ENCODE assay signal across 10 cellular contexts in genomic region chr15:85554852-85555521, GRCh38.
A peak's percentile ranks its signal among the peaks of the same experiment; 100 is the strongest.
DNase-seq lines count a peak whose midpoint lies in the region; ATAC-seq and TF ChIP-seq lines count a peak whose summit lies in the region.
"Had no signal": no experiment of that assay in that cellular context is flagged by ENCODE, and none has a peak within 500 bp of the region (broad histone marks: within the 10 kb centered on the region; RNA-seq: fewer than 3 reads in every experiment).

No MANE protein-coding gene starts in this region.

- H3K4me2 ChIP-seq in mammary epithelial cell (ENCODE audit: insufficient read depth, low read depth, low read length) = no peak overlapping the region

- peak; percentile 33 for DNase-seq in NAMALWA (ENCODE audit: low spot score)
- no peak for DNase-seq in lower lobe of right lung
- no peak for DNase-seq in vagina (ENCODE audit: extremely low spot score in 2 of 2)
- DNase-seq in mammary epithelial cell = no peak
- no peak for DNase-seq in nucleus accumbens (lab: John Stamatoyannopoulos, UW)
- DNase-seq: NCI-H1436 treated with DMSO at 0.1 percent for 48 hours, T-helper 9 cell had no signal

- BruUV-seq in mammary epithelial cell (replicated peaks; lab: Mats Ljungman, UMichigan) = no TSS peak

- in situ Hi-C loops in mammary epithelial cell (cut with MboI; ENCODE audit: low sequenced_read_pairs in 2 of 2) = no loop called here

- no peaks in the 10 kb centered on the region for H4K20me1 ChIP-seq in mammary epithelial cell (ENCODE audit: insufficient read depth, low read length)

- ATAC-seq in GM18499 (IDR thresholded peaks at IDR 0.05; ENCODE audit: insufficient read depth, unreplicated experiment) (peak; percentile 44), GM21723 (IDR thresholded peaks at IDR 0.05; ENCODE audit: unreplicated experiment) (peak; percentile 63), lower lobe of right lung (peak in 1 of 2 donors; percentile 67), GM19455 (IDR thresholded peaks at IDR 0.05; ENCODE audit: unreplicated experiment) (no peak)

- no peak overlapping the region for H3K9ac ChIP-seq in mammary epithelial cell (ENCODE audit: insufficient read depth, low read length)

- CTCF ChIA-PET in mammary epithelial cell (lab: Charles Lee; ENCODE audit: low non-redundant PET) = no interaction called here

- dilution Hi-C loops in mammary epithelial cell (cut with HindIII; ENCODE audit: low sequenced_read_pairs) = no loop called here

- intact Hi-C loops in lower lobe of right lung (cut with DNase I) (no loop called here), vagina (cut with DNase I) (no loop called here), mammary epithelial cell (cut with micrococcal nuclease) (no loop called here)

- H2AFZ ChIP-seq in mammary epithelial cell (ENCODE audit: low read depth, low read length) = no peak overlapping the region

- TF ChIP-seq CTCF in lower lobe of right lung (IDR thresholded peaks at IDR 0.05) (no peak), vagina (IDR thresholded peaks at IDR 0.05) (no peak), mammary epithelial cell (conservative IDR thresholded peaks at IDR 0.05 in 1 of 2, IDR thresholded peaks at IDR 0.05 in 1 of 2; ENCODE audit: extremely low read depth in 1 of 2, insufficient read depth in 1 of 2, low read depth in 1 of 2, low read length in 2 of 2) (no peak)

- H3K79me2 ChIP-seq in mammary epithelial cell (ENCODE audit: insufficient read depth, low read length) = peaks cover 15% of the 10 kb centered on the region

- H3K9me3 ChIP-seq in lower lobe of right lung = no peaks in the 10 kb centered on the region
- no peaks in the 10 kb centered on the region for H3K9me3 ChIP-seq in vagina
- H3K9me3 ChIP-seq in mammary epithelial cell (replicated peaks; ENCODE audit: insufficient read depth, low read length) = no peaks in the 10 kb centered on the region

- 90% methylated on average over 7 of the region's 7 CpGs for WGBS in mammary epithelial cell (ENCODE audit: low coverage, missing lambda C conversion rate)

- H3K27me3 ChIP-seq in lower lobe of right lung (ENCODE audit: low read depth) (no peaks in the 10 kb centered on the region), vagina (no peaks in the 10 kb centered on the region), mammary epithelial cell (ENCODE audit: insufficient read depth, low read length) (no peaks in the 10 kb centered on the region)

- no peak for TF ChIP-seq POLR2A in vagina (IDR thresholded peaks at IDR 0.05)

- H3K4me1 ChIP-seq in lower lobe of right lung (peaks cover 71% of the 10 kb centered on the region), vagina (peaks cover 12% of the 10 kb centered on the region), mammary epithelial cell (ENCODE audit: insufficient read depth, low read length) (no peaks in the 10 kb centered on the region)

- H3K36me3 ChIP-seq in lower lobe of right lung = peaks cover 10% of the 10 kb centered on the region
- H3K36me3 ChIP-seq in vagina = no peaks in the 10 kb centered on the region
- no peaks in the 10 kb centered on the region for H3K36me3 ChIP-seq in mammary epithelial cell (ENCODE audit: insufficient read depth, low read length)

- peak overlapping the region; percentile 35 for H3K4me3 ChIP-seq in lower lobe of right lung
- H3K4me3 ChIP-seq in vagina = no peak overlapping the region
- no peak overlapping the region for H3K4me3 ChIP-seq in mammary epithelial cell (replicated peaks in 1 of 3; ENCODE audit: insufficient read depth in 1 of 3, low read depth in 2 of 3, low read length in 3 of 3)

- peak overlapping the region; percentile 64 for H3K27ac ChIP-seq in lower lobe of right lung
- H3K27ac ChIP-seq in vagina = no peak overlapping the region
- no peak overlapping the region for H3K27ac ChIP-seq in mammary epithelial cell (ENCODE audit: insufficient read depth, low read depth, low read length)
